Comparison of ENCODE assay signal across 19 cellular contexts in the genomic region with DNA sequence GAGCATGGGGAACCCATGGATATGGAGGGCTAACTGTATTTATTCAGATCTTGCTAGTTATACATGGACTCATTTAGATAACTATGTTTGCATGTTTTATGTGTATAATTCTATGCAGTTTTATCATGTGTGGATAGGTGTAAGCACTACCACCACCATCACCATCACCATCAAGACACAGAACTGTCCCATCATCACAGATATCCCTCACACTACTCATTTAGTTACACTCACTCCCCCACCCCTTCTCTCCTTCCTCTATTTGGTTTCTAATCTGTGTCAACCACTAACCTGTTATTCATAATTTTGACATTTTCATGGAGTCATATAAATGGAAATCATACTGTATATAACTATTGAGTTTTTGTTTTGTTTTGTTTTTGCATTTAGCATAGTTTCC. TPM values are rescaled to one million over a fixed set of nuclear protein-coding genes. Genes with fewer than 3 reads are reported as not detected.
DNase-seq lines count a peak whose midpoint lies in the region; ATAC-seq and TF ChIP-seq lines count a peak whose summit lies in the region.
"Had no signal": no experiment of that assay in that cellular context is flagged by ENCODE, and none has a peak within 500 bp of the region (broad histone marks: within the 10 kb centered on the region; RNA-seq: fewer than 3 reads in every experiment).

No MANE protein-coding gene starts in this region.

- peaks cover 34% of the 10 kb centered on the region for H3K4me1 ChIP-seq in CD4-positive, alpha-beta memory T cell (ENCODE audit: insufficient read depth, low read length)

- intact Hi-C loops in activated CD4-positive, alpha-beta T cell treated with anti-CD3 and anti-CD28 coated beads, Interleukin-2, amount 10 ng/mL, durations not matched to agents 24 days and 14 days (cut with micrococcal nuclease): no loop called here
- intact Hi-C loops in CD4-positive, alpha-beta memory T cell (cut with micrococcal nuclease): no loop called here
- intact Hi-C loops in activated B cell treated with CpG ODN at 0.5 μM for 24 hours (cut with micrococcal nuclease) (loop anchor here (2.0 kb wide), 1 partner anchor 16 kb away; no protein-coding TSS in a partner anchor), left colon (cut with DNase I, micrococcal nuclease) (no loop called here)
- intact Hi-C loops in activated CD4-positive, alpha-beta memory T cell treated with anti-CD3 and anti-CD28 coated beads for 36 hours (cut with micrococcal nuclease): no loop called here

- no peaks in the 10 kb centered on the region for H3K27me3 Mint-ChIP-seq in activated CD4-positive, alpha-beta T cell treated with anti-CD3 and anti-CD28 coated beads, Interleukin-2, amount 10 ng/mL, durations not matched to agents 24 days and 14 days
- H3K27me3 Mint-ChIP-seq in activated CD4-positive, alpha-beta T cell treated with anti-CD3 and anti-CD28 coated beads, Interleukin-2, amount 10 ng/mL, durations not matched to agents 7 days and 5 days: no peaks in the 10 kb centered on the region
- no peaks in the 10 kb centered on the region for H3K27me3 Mint-ChIP-seq in CD4-positive, alpha-beta memory T cell
- H3K27me3 Mint-ChIP-seq in activated B cell treated with CpG ODN at 0.5 μM for 24 hours (no peaks in the 10 kb centered on the region), memory B cell (no peaks in the 10 kb centered on the region)
- H3K27me3 Mint-ChIP-seq in activated CD4-positive, alpha-beta memory T cell treated with anti-CD3 and anti-CD28 coated beads for 36 hours: no peaks in the 10 kb centered on the region
- H3K27me3 Mint-ChIP-seq: progenitor cell of endocrine pancreas had no signal

- H3K9me3 ChIP-seq in CD4-positive, alpha-beta memory T cell (ENCODE audit: control insufficient read depth in 1 of 2, low read length in 2 of 2): no peaks in the 10 kb centered on the region

- no peak for DNase-seq in activated CD4-positive, alpha-beta T cell treated with anti-CD3 and anti-CD28 coated beads, Interleukin-2, amount 10 ng/mL, durations not matched to agents 24 days and 14 days
- DNase-seq in activated CD4-positive, alpha-beta T cell treated with anti-CD3 and anti-CD28 coated beads, Interleukin-2, amount 10 ng/mL, durations not matched to agents 7 days and 5 days: no peak
- DNase-seq in CD4-positive, alpha-beta memory T cell: no peak
- DNase-seq in activated B cell treated with CpG ODN at 0.5 μM for 24 hours (no peak), memory B cell (ENCODE audit: low spot score in 2 of 2) (no peak), left colon (no peak), SHP77 treated with DMSO at 0.1 percent for 48 hours (lab: John Stamatoyannopoulos, UW) (no peak)
- DNase-seq in activated CD4-positive, alpha-beta memory T cell treated with anti-CD3 and anti-CD28 coated beads for 36 hours: no peak
- DNase-seq: activated CD4-positive, alpha-beta T cell treated with anti-CD3 and anti-CD28 coated beads, Interleukin-2, amount 50 U/mL, for 4 hours; AML-193; GDM1; glutamatergic neuron; NCI-H1092 treated with DMSO at 0.1 percent for 48 hours; NCI-H187 treated with DMSO at 0.1 percent for 48 hours; stimulated activated CD4-positive, alpha-beta T cell treated with anti-CD3 and anti-CD28 coated beads, Interleukin-15, amount 100 ng/mL, for 24 hours had no signal

- POLR2A ChIA-PET in activated CD4-positive, alpha-beta T cell treated with anti-CD3 and anti-CD28 coated beads, Interleukin-2, amount 10 ng/mL, durations not matched to agents 7 days and 5 days (lab: Charles Lee): no interaction called here
- POLR2A ChIA-PET in CD4-positive, alpha-beta memory T cell (lab: Charles Lee; ENCODE audit: partially characterized antibody): no interaction called here
- POLR2A ChIA-PET in activated B cell treated with CpG ODN at 0.5 μM for 24 hours (lab: Charles Lee): no interaction called here
- POLR2A ChIA-PET in activated CD4-positive, alpha-beta memory T cell treated with anti-CD3 and anti-CD28 coated beads for 36 hours (lab: Charles Lee): no interaction called here

- CTCF ChIA-PET in activated CD4-positive, alpha-beta T cell treated with anti-CD3 and anti-CD28 coated beads, Interleukin-2, amount 10 ng/mL, durations not matched to agents 7 days and 5 days (lab: Charles Lee): no interaction called here
- CTCF ChIA-PET in CD4-positive, alpha-beta memory T cell (lab: Charles Lee; ENCODE audit: partially characterized antibody): no interaction called here
- CTCF ChIA-PET in activated B cell treated with CpG ODN at 0.5 μM for 24 hours (lab: Charles Lee): no interaction called here
- CTCF ChIA-PET in activated CD4-positive, alpha-beta memory T cell treated with anti-CD3 and anti-CD28 coated beads for 36 hours (lab: Charles Lee): no interaction called here

- H3K36me3 ChIP-seq in CD4-positive, alpha-beta memory T cell (ENCODE audit: insufficient read depth, low read length): no peaks in the 10 kb centered on the region

- no peak overlapping the region for H3K4me3 ChIP-seq in CD4-positive, alpha-beta memory T cell (ENCODE audit: low read length in 2 of 2)
- H3K4me3 ChIP-seq: lung had no signal

- no peaks in the 10 kb centered on the region for H3K27me3 ChIP-seq in CD4-positive, alpha-beta memory T cell (ENCODE audit: insufficient read depth, low read length)

- peaks cover 24% of the 10 kb centered on the region for H3K4me1 Mint-ChIP-seq in activated CD4-positive, alpha-beta T cell treated with anti-CD3 and anti-CD28 coated beads, Interleukin-2, amount 10 ng/mL, durations not matched to agents 24 days and 14 days
- H3K4me1 Mint-ChIP-seq in activated CD4-positive, alpha-beta T cell treated with anti-CD3 and anti-CD28 coated beads, Interleukin-2, amount 10 ng/mL, durations not matched to agents 7 days and 5 days: peaks cover 30% of the 10 kb centered on the region
- peaks cover 30 to 66% (median 44%) of the 10 kb centered on the region in 4 donors for H3K4me1 Mint-ChIP-seq in CD4-positive, alpha-beta memory T cell
- H3K4me1 Mint-ChIP-seq in activated B cell treated with CpG ODN at 0.5 μM for 24 hours: peaks cover 49% of the 10 kb centered on the region
- H3K4me1 Mint-ChIP-seq in memory B cell: peaks cover 33% of the 10 kb centered on the region
- H3K4me1 Mint-ChIP-seq in activated CD4-positive, alpha-beta memory T cell treated with anti-CD3 and anti-CD28 coated beads for 36 hours (ENCODE audit: low read depth): peaks cover 51% of the 10 kb centered on the region

- H3K36me3 Mint-ChIP-seq in activated CD4-positive, alpha-beta T cell treated with anti-CD3 and anti-CD28 coated beads, Interleukin-2, amount 10 ng/mL, durations not matched to agents 24 days and 14 days (ENCODE audit: low read depth): peaks cover 12% of the 10 kb centered on the region
- H3K36me3 Mint-ChIP-seq in activated CD4-positive, alpha-beta T cell treated with anti-CD3 and anti-CD28 coated beads, Interleukin-2, amount 10 ng/mL, durations not matched to agents 7 days and 5 days (ENCODE audit: low read depth): peaks cover 13% of the 10 kb centered on the region
- peaks cover 0 to 8% of the 10 kb centered on the region in 2 donors for H3K36me3 Mint-ChIP-seq in CD4-positive, alpha-beta memory T cell
- H3K36me3 Mint-ChIP-seq in activated B cell treated with CpG ODN at 0.5 μM for 24 hours (ENCODE audit: low read depth) (peaks cover 11% of the 10 kb centered on the region), memory B cell (peaks cover 12% of the 10 kb centered on the region)
- H3K36me3 Mint-ChIP-seq in activated CD4-positive, alpha-beta memory T cell treated with anti-CD3 and anti-CD28 coated beads for 36 hours: peaks cover 3% of the 10 kb centered on the region

- ATAC-seq in activated B cell treated with CpG ODN at 0.5 μM for 24 hours (ENCODE audit: low read depth): peak; percentile 74
- peak; percentile 81 for ATAC-seq in memory B cell (ENCODE audit: low read depth)
- no peak for ATAC-seq in left colon

- H3K9me3 Mint-ChIP-seq in activated CD4-positive, alpha-beta T cell treated with anti-CD3 and anti-CD28 coated beads, Interleukin-2, amount 10 ng/mL, durations not matched to agents 24 days and 14 days: no peaks in the 10 kb centered on the region
- H3K9me3 Mint-ChIP-seq in activated CD4-positive, alpha-beta T cell treated with anti-CD3 and anti-CD28 coated beads, Interleukin-2, amount 10 ng/mL, durations not matched to agents 7 days and 5 days: no peaks in the 10 kb centered on the region
- H3K9me3 Mint-ChIP-seq in CD4-positive, alpha-beta memory T cell: no peaks in the 10 kb centered on the region
- H3K9me3 Mint-ChIP-seq in activated B cell treated with CpG ODN at 0.5 μM for 24 hours: no peaks in the 10 kb centered on the region
- H3K9me3 Mint-ChIP-seq in memory B cell: no peaks in the 10 kb centered on the region
- no peaks in the 10 kb centered on the region for H3K9me3 Mint-ChIP-seq in activated CD4-positive, alpha-beta memory T cell treated with anti-CD3 and anti-CD28 coated beads for 36 hours

- no peak overlapping the region for H3K4me3 Mint-ChIP-seq in activated CD4-positive, alpha-beta T cell treated with anti-CD3 and anti-CD28 coated beads, Interleukin-2, amount 10 ng/mL, durations not matched to agents 24 days and 14 days
- H3K4me3 Mint-ChIP-seq in activated CD4-positive, alpha-beta T cell treated with anti-CD3 and anti-CD28 coated beads, Interleukin-2, amount 10 ng/mL, durations not matched to agents 7 days and 5 days: no peak overlapping the region
- peak overlapping the region in 2 of 8 donors; percentile 1 to 4 for H3K4me3 Mint-ChIP-seq in CD4-positive, alpha-beta memory T cell
- peak overlapping the region; percentile 8 for H3K4me3 Mint-ChIP-seq in activated B cell treated with CpG ODN at 0.5 μM for 24 hours
- H3K4me3 Mint-ChIP-seq in memory B cell: peak overlapping the region; percentile 15
- no peak overlapping the region for H3K4me3 Mint-ChIP-seq in activated CD4-positive, alpha-beta memory T cell treated with anti-CD3 and anti-CD28 coated beads for 36 hours
- H3K4me3 Mint-ChIP-seq: brain had no signal

- H3K27ac ChIP-seq in CD4-positive, alpha-beta memory T cell (ENCODE audit: low read depth, low read length): no peak overlapping the region
- H3K27ac ChIP-seq: epithelial cell of prostate had no signal

- peak overlapping the region; percentile 38 for H3K27ac Mint-ChIP-seq in activated CD4-positive, alpha-beta T cell treated with anti-CD3 and anti-CD28 coated beads, Interleukin-2, amount 10 ng/mL, durations not matched to agents 24 days and 14 days
- H3K27ac Mint-ChIP-seq in activated CD4-positive, alpha-beta T cell treated with anti-CD3 and anti-CD28 coated beads, Interleukin-2, amount 10 ng/mL, durations not matched to agents 7 days and 5 days: no peak overlapping the region
- peak overlapping the region in 4 of 7 donors; percentile 1 to 83 (median 8) for H3K27ac Mint-ChIP-seq in CD4-positive, alpha-beta memory T cell
- peak overlapping the region; percentile 18 for H3K27ac Mint-ChIP-seq in activated B cell treated with CpG ODN at 0.5 μM for 24 hours
- peak overlapping the region; percentile 71 for H3K27ac Mint-ChIP-seq in memory B cell
- H3K27ac Mint-ChIP-seq in activated CD4-positive, alpha-beta memory T cell treated with anti-CD3 and anti-CD28 coated beads for 36 hours: no peak overlapping the region
- H3K27ac Mint-ChIP-seq: brain, progenitor cell of endocrine pancreas had no signal

- no peak for TF ChIP-seq CTCF in activated B cell treated with CpG ODN at 0.5 μM for 24 hours (IDR thresholded peaks at IDR 0.05)

RNA-seq across cellular contexts. Expression of gene STAG2, which starts 43.7 kb away (rescaled TPM):
- 101 and 103 TPM in 2 replicates for total RNA-seq in activated CD4-positive, alpha-beta T cell treated with anti-CD3 and anti-CD28 coated beads, Interleukin-2, amount 10 ng/mL, durations not matched to agents 24 days and 14 days
- total RNA-seq in activated CD4-positive, alpha-beta T cell treated with anti-CD3 and anti-CD28 coated beads, Interleukin-2, amount 10 ng/mL, durations not matched to agents 7 days and 5 days: 100 to 1,000 TPM in 1 of 2 experiments, 10 to 100 TPM in 1; 89.5 to 107 TPM
- 100 to 1,000 TPM; 117 to 124 TPM for total RNA-seq in CD4-positive, alpha-beta memory T cell
- polyA plus RNA-seq in CD4-positive, alpha-beta memory T cell: 10 to 100 TPM; 47.8 to 57.4 TPM
- 84.0 and 86.6 TPM in 2 replicates for total RNA-seq in activated B cell treated with CpG ODN at 0.5 μM for 24 hours
- 10 to 100 TPM; 58.8 to 66.8 TPM for total RNA-seq in left colon
- total RNA-seq in activated CD4-positive, alpha-beta memory T cell treated with anti-CD3 and anti-CD28 coated beads for 36 hours: 10 to 100 TPM; 86.3 to 90.1 TPM

Comparison
In these comparisons a context has a peak if more than half of its experiments do, and no peak if none do; other contexts are left out.
1. H3K27ac Mint-ChIP-seq: peak in activated CD4-positive, alpha-beta T cell treated with anti-CD3 and anti-CD28 coated beads, Interleukin-2, amount 10 ng/mL, durations not matched to agents 24 days and 14 days (single experiment), CD4-positive, alpha-beta memory T cell (4 of 7), activated B cell treated with CpG ODN at 0.5 μM for 24 hours (single experiment) and memory B cell (single experiment); none in activated CD4-positive, alpha-beta T cell treated with anti-CD3 and anti-CD28 coated beads, Interleukin-2, amount 10 ng/mL, durations not matched to agents 7 days and 5 days (single experiment) and activated CD4-positive, alpha-beta memory T cell treated with anti-CD3 and anti-CD28 coated beads for 36 hours (single experiment).
2. H3K4me3 Mint-ChIP-seq: peak in activated B cell treated with CpG ODN at 0.5 μM for 24 hours (single experiment) and memory B cell (single experiment); none in activated CD4-positive, alpha-beta T cell treated with anti-CD3 and anti-CD28 coated beads, Interleukin-2, amount 10 ng/mL, durations not matched to agents 24 days and 14 days (single experiment), activated CD4-positive, alpha-beta T cell treated with anti-CD3 and anti-CD28 coated beads, Interleukin-2, amount 10 ng/mL, durations not matched to agents 7 days and 5 days (single experiment) and activated CD4-positive, alpha-beta memory T cell treated with anti-CD3 and anti-CD28 coated beads for 36 hours (single experiment).